8 cellular contexts compared by ENCODE assay signal in the genomic region with DNA sequence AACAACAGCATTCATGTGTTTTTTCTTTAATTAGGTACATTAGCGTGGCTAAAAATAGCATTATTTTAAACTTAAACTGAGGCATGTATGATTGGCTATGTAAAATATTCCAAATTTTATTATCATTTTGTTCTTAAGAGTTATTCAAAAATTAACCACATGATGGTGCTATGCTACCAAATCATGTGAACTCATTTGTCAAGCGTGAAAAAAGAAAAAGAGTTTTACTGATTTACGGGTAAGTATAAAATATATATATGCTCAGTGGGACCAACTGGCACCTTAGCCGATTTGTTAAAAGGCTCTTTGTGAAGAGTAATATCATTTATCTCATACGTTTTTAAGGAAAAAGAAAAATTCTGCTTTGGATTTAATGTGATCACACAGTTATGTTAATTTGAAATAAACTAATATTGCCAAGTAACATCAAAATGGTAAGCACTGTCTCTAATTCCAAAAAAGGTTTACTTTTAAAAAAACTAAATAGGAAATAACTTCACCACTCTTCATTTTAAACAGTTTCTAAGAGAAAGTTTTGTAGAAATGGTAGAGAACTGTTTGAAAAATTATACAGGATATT.
A peak's percentile ranks its signal among the peaks of the same experiment; 100 is the strongest.
DNase-seq lines count a peak whose midpoint lies in the region; ATAC-seq and TF ChIP-seq lines count a peak whose summit lies in the region.

No MANE protein-coding gene starts in this region.

- TF ChIP-seq CTCF in VCaP (conservative IDR thresholded peaks at IDR 0.05) (peak; percentile 75), lower lobe of right lung (IDR thresholded peaks at IDR 0.05) (peak; percentile 32), coronary artery (IDR thresholded peaks at IDR 0.05) (no peak)

- intact Hi-C loops in lower lobe of right lung (cut with DNase I), result no loop called here

- H3K4me3 ChIP-seq in lower lobe of right lung (no peak overlapping the region), coronary artery (no peak overlapping the region)

- peak; percentile 45 for DNase-seq in DMS153 treated with DMSO at 0.1 percent for 48 hours (lab: John Stamatoyannopoulos, UW; ENCODE audit: unreplicated experiment)
- DNase-seq in KG1 (lab: John Stamatoyannopoulos, UW), result peak; percentile 4
- DNase-seq in lower lobe of right lung, result no peak
- no peak for DNase-seq in coronary artery (ENCODE audit: low spot score)
- DNase-seq in stimulated activated CD4-positive, alpha-beta T cell treated with anti-CD3 and anti-CD28 coated beads, Interleukin-4, amount 100 ng/mL, for 4 hours, result no peak

- H3K4me1 ChIP-seq in lower lobe of right lung, result no peaks in the 10 kb centered on the region

- ATAC-seq in lower lobe of right lung (no peak), GM19351 (IDR thresholded peaks at IDR 0.05; ENCODE audit: unreplicated experiment) (no peak), GM18511 (IDR thresholded peaks at IDR 0.05; ENCODE audit: unreplicated experiment) (no peak)

- H3K9me3 ChIP-seq in lower lobe of right lung, result no peaks in the 10 kb centered on the region

- H3K27ac ChIP-seq in VCaP (no peak overlapping the region), lower lobe of right lung (no peak overlapping the region), coronary artery (no peak overlapping the region)

- H3K27me3 ChIP-seq in lower lobe of right lung (ENCODE audit: low read depth), result no peaks in the 10 kb centered on the region

- no peaks in the 10 kb centered on the region for H3K36me3 ChIP-seq in lower lobe of right lung

Comparison
In these comparisons a context has a peak if more than half of its experiments do, and no peak if none do; other contexts are left out.
1. DNase-seq: peak in DMS153 treated with DMSO at 0.1 percent for 48 hours (single experiment) and KG1 (single experiment); none in lower lobe of right lung (single experiment), coronary artery (single experiment) and stimulated activated CD4-positive, alpha-beta T cell treated with anti-CD3 and anti-CD28 coated beads, Interleukin-4, amount 100 ng/mL, for 4 hours (0 of 2).